ENCODE assay signal across 31 cellular contexts in genomic region chr10:38045129-38045528, GRCh38.
"Had no signal": no experiment of that assay in that cellular context is flagged by ENCODE, and none has a peak within 500 bp of the region (broad histone marks: within the 10 kb centered on the region; RNA-seq: fewer than 3 reads in every experiment).

No MANE protein-coding gene starts in this region.

- H3K4me3 ChIP-seq: adrenal gland, body of pancreas, breast epithelium, MG63, SJCRH30, SK-N-MC had no signal

- H3K27me3 ChIP-seq: adrenal gland, body of pancreas, breast epithelium, MG63, SJCRH30 had no signal

- H3K27ac ChIP-seq: adrenal gland, body of pancreas, breast epithelium, SJCRH30, SK-N-MC, VCaP had no signal

- FAIRE-seq: astrocyte had no signal

- H3K9me3 ChIP-seq: adrenal gland, breast epithelium, MG63, SJCRH30 had no signal

- H3K4me1 ChIP-seq: adrenal gland, body of pancreas, breast epithelium, SJCRH30 had no signal

- ATAC-seq: activated CD8-positive, alpha-beta T cell treated with anti-CD3 and anti-CD28 coated beads, Interleukin-2, amount 10 ng/mL, durations not matched to agents 7 days and 5 days; activated T-cell treated with anti-CD3 and anti-CD28 coated beads, Interleukin-2, amount 50 U/mL, for 4 hours; body of pancreas; Panc1 had no signal

- H3K27ac Mint-ChIP-seq: activated CD4-positive, alpha-beta T cell treated with anti-CD3 and anti-CD28 coated beads, Interleukin-2, amount 10 ng/mL, durations not matched to agents 24 days and 14 days; activated CD8-positive, alpha-beta T cell treated with anti-CD3 and anti-CD28 coated beads, Interleukin-2, amount 10 ng/mL, durations not matched to agents 7 days and 5 days; activated naive CD8-positive, alpha-beta T cell treated with anti-CD3 and anti-CD28 coated beads, Interleukin-2, amount 10 ng/mL, durations not matched to agents 7 days and 5 days; T-helper 2 cell treated with Interferon-gamma antibody and Interleukin-4, amounts not matched to agents 5 μg/mL and 100 μg/mL, for 36 hours had no signal

- DNase-seq: activated CD4-positive, alpha-beta T cell treated with anti-CD3 and anti-CD28 coated beads for 1 hour; activated CD4-positive, alpha-beta T cell treated with anti-CD3 and anti-CD28 coated beads, Interleukin-2, amount 10 ng/mL, durations not matched to agents 24 days and 14 days; activated CD4-positive, alpha-beta T cell treated with anti-CD3 and anti-CD28 coated beads, Interleukin-2, amount 50 U/mL, for 48 hours; activated CD4-positive, CD25-positive, alpha-beta regulatory T cell; activated CD8-positive, alpha-beta T cell treated with anti-CD3 and anti-CD28 coated beads, Interleukin-2, amount 10 ng/mL, durations not matched to agents 7 days and 5 days; activated effector memory CD4-positive, alpha-beta T cell treated with anti-CD3 and anti-CD28 coated beads, Interleukin-2, amount 50 U/mL, for 16 hours; activated naive CD4-positive, alpha-beta T cell; activated naive CD4-positive, alpha-beta T cell treated with anti-CD3 and anti-CD28 coated beads, Interleukin-2, amount 50 U/mL, for 16 hours; activated naive CD8-positive, alpha-beta T cell treated with anti-CD3 and anti-CD28 coated beads, Interleukin-2, amount 10 ng/mL, durations not matched to agents 7 days and 5 days; activated T-cell treated with anti-CD3 and anti-CD28 coated beads, Interleukin-2, amount 50 U/mL, for 4 hours; adrenal gland; body of pancreas; Kasumi-1; KG1; MG63; NCI-H1048; NCI-H1105 treated with DMSO at 0.1 percent for 48 hours; NCI-H1436; NCI-H1694; NCI-H1930; NCI-H2081 treated with DMSO at 0.1 percent for 48 hours; NCI-H345; NCI-H524 treated with DMSO at 0.1 percent for 48 hours; SHP77; SJCRH30 had no signal

- H3K36me3 ChIP-seq: adrenal gland, breast epithelium, SJCRH30 had no signal

- H3K4me3 Mint-ChIP-seq: activated CD4-positive, alpha-beta T cell treated with anti-CD3 and anti-CD28 coated beads, Interleukin-2, amount 10 ng/mL, durations not matched to agents 24 days and 14 days; activated CD8-positive, alpha-beta T cell treated with anti-CD3 and anti-CD28 coated beads, Interleukin-2, amount 10 ng/mL, durations not matched to agents 7 days and 5 days; activated naive CD8-positive, alpha-beta T cell treated with anti-CD3 and anti-CD28 coated beads, Interleukin-2, amount 10 ng/mL, durations not matched to agents 7 days and 5 days; activated T-cell treated with anti-CD3 and anti-CD28 coated beads, Interleukin-2, amount 50 U/mL, for 4 hours; T-helper 2 cell treated with Interferon-gamma antibody and Interleukin-4, amounts not matched to agents 5 μg/mL and 100 μg/mL, for 36 hours had no signal

- H3K27me3 Mint-ChIP-seq: activated CD4-positive, alpha-beta T cell treated with anti-CD3 and anti-CD28 coated beads, Interleukin-2, amount 10 ng/mL, durations not matched to agents 24 days and 14 days; activated naive CD8-positive, alpha-beta T cell treated with anti-CD3 and anti-CD28 coated beads, Interleukin-2, amount 10 ng/mL, durations not matched to agents 7 days and 5 days had no signal
